Comparison of ENCODE assay signal across 34 cellular contexts in genomic region chr19:21519488-21519887, GRCh38. TPM values are rescaled to one million over a fixed set of nuclear protein-coding genes. Genes with fewer than 3 reads are reported as not detected.
DNase-seq lines count a peak whose midpoint lies in the region; ATAC-seq, FAIRE-seq and TF ChIP-seq lines count a peak whose summit lies in the region.
"Had no signal": no experiment of that assay in that cellular context is flagged by ENCODE, and none has a peak within 500 bp of the region (broad histone marks: within the 10 kb centered on the region; RNA-seq: fewer than 3 reads in every experiment).

No MANE protein-coding gene starts in this region.

- H3K4me3 Mint-ChIP-seq in CD4-positive, alpha-beta T cell, result peak overlapping the region; percentile 38
- no peak overlapping the region for H3K4me3 Mint-ChIP-seq in HFFc6
- H3K4me3 Mint-ChIP-seq: activated CD4-positive, alpha-beta T cell treated with anti-CD3 and anti-CD28 coated beads for 36 hours; activated naive CD4-positive, alpha-beta T cell treated with anti-CD3 and anti-CD28 coated beads for 36 hours; memory B cell; stimulated activated memory B cell treated with anti-CD40 and anti-IgM and Interleukin-4, amounts not matched to agents 10 μg/mL and 1 μg/mL and 100 μg/mL, for 72 hours had no signal

- CTCF ChIA-PET in CD4-positive, alpha-beta T cell (lab: Charles Lee), result no interaction called here

- peaks cover 84% of the 10 kb centered on the region for H3K36me3 Mint-ChIP-seq in CD4-positive, alpha-beta T cell (ENCODE audit: low read depth)
- peaks cover 79% of the 10 kb centered on the region for H3K36me3 Mint-ChIP-seq in HFFc6 (ENCODE audit: low read depth)

- ATAC-seq in CD4-positive, alpha-beta T cell (ENCODE audit: poor library complexity), result no peak
- no peak for ATAC-seq in HG03135 (IDR thresholded peaks at IDR 0.05; ENCODE audit: unreplicated experiment)
- ATAC-seq: activated CD4-positive, alpha-beta T cell treated with anti-CD3 and anti-CD28 coated beads for 36 hours; esophagus mucosa; gastrocnemius medialis; left colon; PC-3; stimulated activated memory B cell treated with anti-CD40 and anti-IgM and Interleukin-4, amounts not matched to agents 10 μg/mL and 1 μg/mL and 100 μg/mL, for 72 hours; upper lobe of right lung had no signal

- peaks cover 20% of the 10 kb centered on the region for H3K9me3 Mint-ChIP-seq in CD4-positive, alpha-beta T cell
- peaks cover 79% of the 10 kb centered on the region for H3K9me3 Mint-ChIP-seq in HFFc6

- DNase-seq in CD4-positive, alpha-beta T cell, result no peak
- peak; percentile 32 for DNase-seq in KBM-7
- DNase-seq in amniotic epithelial cell (ENCODE audit: low read depth), result peak; percentile 7
- peak; percentile 9 for DNase-seq in fibroblast of pulmonary artery (ENCODE audit: low read depth)
- no peak for DNase-seq in HFFc6
- DNase-seq in NCI-H128 (lab: John Stamatoyannopoulos, UW; ENCODE audit: unreplicated experiment), result no peak
- no peak for DNase-seq in GM12892 (ENCODE audit: insufficient read length)
- DNase-seq: ACHN; activated CD4-positive, alpha-beta T cell treated with anti-CD3 and anti-CD28 coated beads for 36 hours; activated naive CD4-positive, alpha-beta T cell treated with anti-CD3 and anti-CD28 coated beads for 36 hours; activated T-cell treated with anti-CD3 and anti-CD28 coated beads, Interleukin-2, amount 50 U/mL, for 48 hours; amygdala; Calu3; DND-41; effector CD8-positive, alpha-beta T cell; gastrocnemius medialis; hippocampal formation; left colon; NCI-H1092 treated with DMSO at 0.1 percent for 48 hours; NCI-H1930; NCI-H345; NCI-H82; PC-3; posterior cingulate gyrus; Right ventricle myocardium superior; sigmoid colon; stimulated activated CD4-positive, alpha-beta T cell treated with anti-CD3 and anti-CD28 coated beads, Interleukin-4, amount 100 ng/mL, for 24 hours; upper lobe of right lung had no signal

- no peaks in the 10 kb centered on the region for H3K27me3 ChIP-seq in CD4-positive, alpha-beta T cell (ENCODE audit: control insufficient read depth, insufficient read depth, low read length)
- H3K27me3 ChIP-seq: gastrocnemius medialis, sigmoid colon, suprapubic skin, upper lobe of right lung had no signal

- peaks cover 35% of the 10 kb centered on the region for H3K4me1 Mint-ChIP-seq in CD4-positive, alpha-beta T cell (ENCODE audit: low read depth)
- H3K4me1 Mint-ChIP-seq in HFFc6 (ENCODE audit: low read depth), result no peaks in the 10 kb centered on the region
- H3K4me1 Mint-ChIP-seq: stimulated activated memory B cell treated with anti-CD40 and anti-IgM and Interleukin-4, amounts not matched to agents 10 μg/mL and 1 μg/mL and 100 μg/mL, for 72 hours had no signal

- in situ Hi-C loops in KBM-7 (cut with MboI; ENCODE audit: low pct_unique_long_range_greater_than_20kb, low sequenced_read_pairs), result no loop called here

- POLR2A ChIA-PET in CD4-positive, alpha-beta T cell (lab: Charles Lee), result no interaction called here

- no peaks in the 10 kb centered on the region for H3K27me3 Mint-ChIP-seq in CD4-positive, alpha-beta T cell
- H3K27me3 Mint-ChIP-seq in HFFc6 (ENCODE audit: insufficient read depth), result peaks cover 3% of the 10 kb centered on the region
- H3K27me3 Mint-ChIP-seq: activated CD4-positive, alpha-beta T cell treated with anti-CD3 and anti-CD28 coated beads for 36 hours; memory B cell; stimulated activated memory B cell treated with anti-CD40 and anti-IgM and Interleukin-4, amounts not matched to agents 10 μg/mL and 1 μg/mL and 100 μg/mL, for 72 hours had no signal

- peaks cover 75% of the 10 kb centered on the region for H3K9me3 ChIP-seq in CD4-positive, alpha-beta T cell (ENCODE audit: control insufficient read depth, low read length)
- H3K9me3 ChIP-seq: gastrocnemius medialis had no signal

- TF ChIP-seq CTCF in CD4-positive, alpha-beta T cell (IDR thresholded peaks at IDR 0.05), result no peak
- no peak for TF ChIP-seq CTCF in fibroblast of pulmonary artery (IDR thresholded peaks at IDR 0.05; ENCODE audit: low read length, missing control alignments)
- no peak for TF ChIP-seq CTCF in HFFc6 (IDR thresholded peaks at IDR 0.05)

- TF ChIP-seq POLR2A in GM12892 (IDR thresholded peaks at IDR 0.05; ENCODE audit: low read depth, low read length), result no peak

- intact Hi-C loops in CD4-positive, alpha-beta T cell (cut with DNase I, micrococcal nuclease), result no loop called here

- no peak for FAIRE-seq in GM12892 (lab: Jason Lieb, UNC)

- no peak overlapping the region for H3K27ac ChIP-seq in CD4-positive, alpha-beta T cell (ENCODE audit: low read depth, low read length)
- H3K27ac ChIP-seq: gastrocnemius medialis, sigmoid colon, suprapubic skin, upper lobe of right lung had no signal

- no peak overlapping the region for H3K27ac Mint-ChIP-seq in CD4-positive, alpha-beta T cell
- H3K27ac Mint-ChIP-seq in HFFc6, result no peak overlapping the region
- H3K27ac Mint-ChIP-seq: activated CD4-positive, alpha-beta T cell treated with anti-CD3 and anti-CD28 coated beads for 36 hours; activated naive CD4-positive, alpha-beta T cell treated with anti-CD3 and anti-CD28 coated beads for 36 hours; memory B cell; stimulated activated memory B cell treated with anti-CD40 and anti-IgM and Interleukin-4, amounts not matched to agents 10 μg/mL and 1 μg/mL and 100 μg/mL, for 72 hours had no signal

- no peak overlapping the region for H3K4me3 ChIP-seq in fibroblast of pulmonary artery (replicated peaks; ENCODE audit: low read depth, low read length)
- H3K4me3 ChIP-seq: gastrocnemius medialis, HAP-1, sigmoid colon, suprapubic skin, upper lobe of right lung had no signal

RNA-seq across cellular contexts. Expression of gene ZNF429, which starts 14.1 kb away (rescaled TPM):
- total RNA-seq in CD4-positive, alpha-beta T cell, result 1 to 10 TPM; 8.0 to 9.2 TPM
- 1 to 10 TPM; 5.4 to 7.6 (median 6.7) TPM for total RNA-seq in HFFc6 (2021; fragmentation: NEBNext Ultra II Directional; extraction: Animal tissue kit (Norgen Biotek cat#: 25700))
- 6.2 TPM for polyA plus RNA-seq in GM12892 (2012; ENCODE audit: missing spikeins)

Comparison
In these comparisons a context has a peak if more than half of its experiments do, and no peak if none do; other contexts are left out.
1. DNase-seq: peak in KBM-7 (single experiment), amniotic epithelial cell (single experiment) and fibroblast of pulmonary artery (single experiment); none in CD4-positive, alpha-beta T cell (0 of 10), HFFc6 (single experiment), NCI-H128 (single experiment) and GM12892 (single experiment).